In genomic region chr10:92832998-92833642, GRCh38 we compare ENCODE assay signal across 2 cellular contexts.
TF ChIP-seq lines count a peak whose summit lies in the region.

No MANE protein-coding gene starts in this region.

TF ChIP-seq in IMR-90, 13 proteins besides CTCF, POLR2A, EP300 and RAD21:
- TF ChIP-seq USF2 (IDR thresholded peaks at IDR 0.05; ENCODE audit: low read depth, low read length) (peak; percentile 25; the same call in 1 of the 2 replicates), CHD1 (IDR thresholded peaks at IDR 0.05; ENCODE audit: low read depth, low read length) (no peak)
TF ChIP-seq in IMR-90: peak in this region for 1.

TF ChIP-seq in endothelial cell of umbilical vein, 7 proteins besides CTCF, POLR2A, EP300 and RAD21:
- TF ChIP-seq FOS (IDR thresholded peaks at IDR 0.05; ENCODE audit: borderline replicate concordance, insufficient read depth, low read length) (no peak), GATA2 (IDR thresholded peaks at IDR 0.05; ENCODE audit: insufficient read depth, insufficient read length, low read depth, low read length) (no peak), EZH2 (IDR thresholded peaks at IDR 0.05; ENCODE audit: borderline replicate concordance, low read depth, low read length, severe bottlenecking) (no peak), MAX (IDR thresholded peaks at IDR 0.05; ENCODE audit: insufficient read depth, insufficient read length) (no peak), JUN (IDR thresholded peaks at IDR 0.05; ENCODE audit: borderline replicate concordance, insufficient read depth, insufficient read length, low read depth) (no peak), POLR2AphosphoS5 (IDR thresholded peaks at IDR 0.05; ENCODE audit: insufficient read depth, low read depth, low read length) (no peak), MYC (IDR thresholded peaks at IDR 0.05; ENCODE audit: low read depth, low read length) (no peak)
